ENCODE assay signal across 10 cellular contexts in the genomic region with DNA sequence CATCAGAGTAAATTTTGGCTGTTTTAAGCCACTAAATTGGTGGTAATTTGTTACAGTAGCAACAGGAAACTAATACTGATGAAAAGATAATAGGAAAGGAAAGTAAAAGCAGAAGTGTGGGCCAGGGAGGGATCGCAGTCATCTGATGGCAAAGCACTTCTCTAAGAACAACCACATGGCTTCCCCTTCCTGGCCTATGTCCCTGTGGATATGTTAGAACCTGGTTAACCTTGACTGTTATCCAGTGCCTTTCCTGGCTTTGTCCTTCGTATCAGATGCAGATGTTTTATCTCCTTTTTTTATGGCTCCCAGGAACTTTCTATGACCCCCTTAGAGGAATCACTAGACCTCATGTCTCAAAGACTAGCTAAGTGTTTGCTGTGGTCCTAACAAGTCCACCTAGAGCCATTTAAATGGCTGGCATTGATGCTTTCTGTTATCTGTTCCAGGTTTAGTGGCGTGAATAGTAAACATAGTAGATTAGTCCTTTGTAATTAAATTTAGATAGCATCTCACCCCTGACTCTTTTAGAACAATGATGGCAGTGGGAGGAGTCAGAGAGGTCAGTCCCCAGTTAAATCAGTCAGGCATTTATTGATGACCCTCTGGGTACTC.
A peak's percentile ranks its signal among the peaks of the same experiment; 100 is the strongest.
DNase-seq lines count a peak whose midpoint lies in the region; ATAC-seq and TF ChIP-seq lines count a peak whose summit lies in the region.
"Had no signal": no experiment of that assay in that cellular context is flagged by ENCODE, and none has a peak within 500 bp of the region (broad histone marks: within the 10 kb centered on the region; RNA-seq: fewer than 3 reads in every experiment).

No MANE protein-coding gene starts in this region.

- peaks cover 12% of the 10 kb centered on the region for H3K4me1 Mint-ChIP-seq in activated naive CD8-positive, alpha-beta T cell (ENCODE audit: low read depth)

- H3K27me3 ChIP-seq in WERI-Rb-1 (ENCODE audit: insufficient read depth, low read depth, severe bottlenecking): no peaks in the 10 kb centered on the region

- H3K9me3 ChIP-seq in WERI-Rb-1 (ENCODE audit: severe bottlenecking): no peaks in the 10 kb centered on the region

- no peak overlapping the region for H3K4me3 Mint-ChIP-seq in activated naive CD8-positive, alpha-beta T cell

- H3K36me3 ChIP-seq in WERI-Rb-1: no peaks in the 10 kb centered on the region

- DNase-seq in CD1c-positive myeloid dendritic cell (ENCODE audit: extremely low spot score) (peak; percentile 29), KG1 (lab: John Stamatoyannopoulos, UW) (peak; percentile 71), coronary artery (ENCODE audit: low spot score) (no peak), DMS153 (lab: John Stamatoyannopoulos, UW) (no peak), WERI-Rb-1 (no peak), AG08396 (ENCODE audit: low spot score) (no peak)
- DNase-seq: foreskin melanocyte, NCI-H1436 treated with DMSO at 0.1 percent for 48 hours had no signal

- H3K27ac ChIP-seq in coronary artery (no peak overlapping the region), WERI-Rb-1 (no peak overlapping the region)

- no peaks in the 10 kb centered on the region for H3K27me3 Mint-ChIP-seq in activated naive CD8-positive, alpha-beta T cell

- peak; percentile 73 for ATAC-seq in GM18867 (IDR thresholded peaks at IDR 0.05; ENCODE audit: unreplicated experiment)

- H3K27ac Mint-ChIP-seq in activated naive CD8-positive, alpha-beta T cell: peak overlapping the region; percentile 70

- H3K9me3 Mint-ChIP-seq in activated naive CD8-positive, alpha-beta T cell (ENCODE audit: low read depth): no peaks in the 10 kb centered on the region

- TF ChIP-seq CTCF in coronary artery (IDR thresholded peaks at IDR 0.05) (no peak), WERI-Rb-1 (IDR thresholded peaks at IDR 0.05; ENCODE audit: low read depth, low read length) (no peak)

- H3K4me3 ChIP-seq in coronary artery (no peak overlapping the region), WERI-Rb-1 (ENCODE audit: low read depth, low read length) (no peak overlapping the region)

- H3K36me3 Mint-ChIP-seq in activated naive CD8-positive, alpha-beta T cell: no peaks in the 10 kb centered on the region

Comparison
In these comparisons a context has a peak if more than half of its experiments do, and no peak if none do; other contexts are left out.
1. DNase-seq: peak in CD1c-positive myeloid dendritic cell (single experiment) and KG1 (single experiment); none in coronary artery (single experiment), DMS153 (single experiment), WERI-Rb-1 (single experiment) and AG08396 (single experiment).